In the genomic region with DNA sequence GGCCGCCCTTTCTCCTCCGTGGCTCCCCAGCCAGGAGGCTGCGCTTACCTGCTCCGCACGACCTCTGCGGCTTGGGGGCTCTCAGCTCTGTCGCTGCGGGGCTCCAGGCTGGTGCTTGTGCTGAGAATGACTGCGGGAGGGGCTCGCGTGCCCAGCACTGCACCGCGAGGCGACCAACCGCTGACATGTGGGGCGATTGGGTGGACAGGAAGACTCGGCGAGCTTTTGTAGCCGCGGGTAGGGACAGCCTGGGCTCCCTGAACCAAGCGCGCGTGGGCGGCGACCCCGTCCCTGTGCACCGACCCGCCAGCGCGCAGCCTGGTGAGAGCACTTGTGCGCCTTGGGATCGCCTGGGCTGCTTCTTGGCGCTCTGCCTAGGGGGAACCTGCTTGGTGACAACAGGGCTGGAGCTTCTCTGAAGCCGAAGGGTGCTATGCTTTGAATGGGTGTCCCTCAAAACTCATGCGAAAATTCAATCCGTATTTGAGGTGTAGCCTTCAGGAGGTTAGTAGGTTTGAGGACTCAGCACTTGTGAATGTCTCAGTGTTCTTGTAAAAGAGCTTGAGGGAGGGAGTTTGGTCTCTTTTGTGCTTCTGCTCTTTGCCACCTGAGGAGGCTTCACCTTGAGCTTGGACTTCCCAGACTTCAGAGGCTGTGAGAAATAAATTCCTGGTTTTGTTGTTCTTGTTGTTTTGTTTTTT, we compare ENCODE assay signal across 8 cellular contexts. TPM values are rescaled to one million over a fixed set of nuclear protein-coding genes. Genes with fewer than 3 reads are reported as not detected.
A peak's percentile ranks its signal among the peaks of the same experiment; 100 is the strongest.
DNase-seq lines count a peak whose midpoint lies in the region; ATAC-seq, FAIRE-seq and TF ChIP-seq lines count a peak whose summit lies in the region.

No MANE protein-coding gene starts in this region.

- intact Hi-C loops in kidney (cut with DNase I) (no loop called here), upper lobe of right lung (cut with DNase I) (no loop called here)

- ATAC-seq in upper lobe of right lung (peak; percentile 76), GM21447 (IDR thresholded peaks at IDR 0.05; ENCODE audit: unreplicated experiment) (no peak), HG03280 (IDR thresholded peaks at IDR 0.05; ENCODE audit: unreplicated experiment) (no peak), GM18867 (IDR thresholded peaks at IDR 0.05; ENCODE audit: unreplicated experiment) (no peak)

- DNase-seq in DMS53 (lab: John Stamatoyannopoulos, UW): peak; percentile 48
- DNase-seq in HFFc6: no peak
- peak; percentile 51 for DNase-seq in adipocyte (ENCODE audit: low read depth)
- peak; percentile 67 for DNase-seq in kidney
- peak; percentile 82 for DNase-seq in upper lobe of right lung

- H3K9me3 Mint-ChIP-seq in HFFc6: peaks cover 16% of the 10 kb centered on the region

- H3K27me3 ChIP-seq in adipocyte (replicated peaks; ENCODE audit: control insufficient read depth, insufficient read depth, low read length): peaks cover 14% of the 10 kb centered on the region
- peaks cover 18% of the 10 kb centered on the region for H3K27me3 ChIP-seq in upper lobe of right lung

- H3K9me3 ChIP-seq in adipocyte (ENCODE audit: control insufficient read depth, low read length) (peaks cover 14% of the 10 kb centered on the region), kidney (ENCODE audit: control insufficient read depth in 1 of 2, low read length in 2 of 2) (peaks cover 0 to 7% of the 10 kb centered on the region in 2 donors), upper lobe of right lung (no peaks in the 10 kb centered on the region)

- H3K36me3 ChIP-seq in adipocyte (ENCODE audit: control insufficient read depth, insufficient read depth, low read length, severe bottlenecking): no peaks in the 10 kb centered on the region
- H3K36me3 ChIP-seq in kidney (ENCODE audit: control insufficient read depth in 1 of 2, insufficient read depth in 2 of 2, low read length in 2 of 2): no peaks in the 10 kb centered on the region
- no peaks in the 10 kb centered on the region for H3K36me3 ChIP-seq in upper lobe of right lung

- peaks cover 16% of the 10 kb centered on the region; the same call in 1 of the 2 replicates for H3K36me3 Mint-ChIP-seq in HFFc6 (ENCODE audit: low read depth)

- no peak for FAIRE-seq in kidney (lab: Jason Lieb, UNC)

- H3K27ac ChIP-seq in kidney (ENCODE audit: low read depth in 2 of 2, low read length in 2 of 2) (no peak overlapping the region), upper lobe of right lung (no peak overlapping the region)

- H3K9ac ChIP-seq in adipocyte (ENCODE audit: low read length): no peak overlapping the region
- H3K9ac ChIP-seq in kidney (ENCODE audit: low read length in 2 of 2): no peak overlapping the region

- H3K4me3 ChIP-seq in adipocyte (ENCODE audit: low read length) (peak overlapping the region; percentile 72), kidney (ENCODE audit: low read length in 2 of 2) (no peak overlapping the region), upper lobe of right lung (peak overlapping the region; percentile 37)

- H3K4me1 ChIP-seq in adipocyte (ENCODE audit: control insufficient read depth, insufficient read depth, low read length) (peaks cover 5% of the 10 kb centered on the region), kidney (ENCODE audit: control insufficient read depth in 1 of 2, insufficient read depth in 1 of 2, low read depth in 1 of 2, low read length in 2 of 2) (peaks cover 0 to 4% of the 10 kb centered on the region in 2 donors), upper lobe of right lung (no peaks in the 10 kb centered on the region)

- H3K4me3 Mint-ChIP-seq in HFFc6: peak overlapping the region; percentile 59

- peaks cover 2% of the 10 kb centered on the region; the same call in 1 of the 2 replicates for H3K4me1 Mint-ChIP-seq in HFFc6 (ENCODE audit: low read depth)

- TF ChIP-seq CTCF in HFFc6 (IDR thresholded peaks at IDR 0.05): no peak
- TF ChIP-seq CTCF in kidney (IDR thresholded peaks at IDR 0.05; ENCODE audit: borderline replicate concordance, extremely low read depth, insufficient read depth): no peak
- TF ChIP-seq CTCF in upper lobe of right lung (IDR thresholded peaks at IDR 0.05): no peak

- H3K27me3 Mint-ChIP-seq in HFFc6 (ENCODE audit: insufficient read depth): peaks cover 17% of the 10 kb centered on the region

- no peak overlapping the region for H3K27ac Mint-ChIP-seq in HFFc6

RNA-seq across cellular contexts. Expression of a gene that starts 50.4 kb away (rescaled TPM):
- total RNA-seq in HFFc6 (2021; fragmentation: NEBNext Ultra II Directional; extraction: Animal tissue kit (Norgen Biotek cat#: 25700)): 1 to 10 TPM; 1.8 to 3.0 (median 2.1) TPM
- 0.22 TPM for total RNA-seq in kidney
- polyA plus RNA-seq in kidney (ENCODE audit: insufficient read depth, low read depth, low replicate concordance): not detected
- total RNA-seq in upper lobe of right lung: 0.96 TPM

Comparison
In these comparisons a context has a peak if more than half of its experiments do, and no peak if none do; other contexts are left out.
1. H3K4me3 ChIP-seq: peak in adipocyte (single experiment) and upper lobe of right lung (single experiment); none in kidney (0 of 2).